In the genomic region with DNA sequence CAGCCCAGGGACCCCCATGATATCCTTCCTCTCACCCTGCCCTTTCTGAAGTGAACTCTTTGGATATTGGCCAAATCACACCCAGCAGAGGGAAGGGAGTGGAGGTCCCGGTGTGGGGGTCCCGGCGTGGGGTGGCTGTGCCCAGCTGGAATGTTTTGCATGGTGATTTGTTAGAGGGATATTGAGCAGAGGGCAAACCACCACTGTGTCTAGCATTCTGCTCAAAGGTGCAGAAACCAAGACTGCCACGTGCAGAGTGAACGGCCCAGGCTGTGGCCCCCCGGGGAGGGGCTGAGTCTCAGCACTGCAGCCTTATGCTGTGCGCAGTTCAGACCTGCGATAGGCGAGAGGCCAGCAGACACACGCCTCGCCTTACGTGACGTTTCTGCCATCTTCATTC, we compare ENCODE assay signal across 21 cellular contexts. TPM values are rescaled to one million over a fixed set of nuclear protein-coding genes. Genes with fewer than 3 reads are reported as not detected.
DNase-seq lines count a peak whose midpoint lies in the region; ATAC-seq lines count a peak whose summit lies in the region.
"Had no signal": no experiment of that assay in that cellular context is flagged by ENCODE, and none has a peak within 500 bp of the region (broad histone marks: within the 10 kb centered on the region; RNA-seq: fewer than 3 reads in every experiment).

No MANE protein-coding gene starts in this region.

- no peaks in the 10 kb centered on the region for H3K27me3 ChIP-seq in right cardiac atrium (ENCODE audit: control insufficient read depth, insufficient read depth)
- H3K27me3 ChIP-seq: upper lobe of left lung had no signal

- H3K9me3 ChIP-seq in right cardiac atrium (ENCODE audit: control insufficient read depth, low read length): no peaks in the 10 kb centered on the region
- H3K9me3 ChIP-seq in SK-N-MC (ENCODE audit: low read depth, low read length): no peaks in the 10 kb centered on the region
- H3K9me3 ChIP-seq: upper lobe of left lung had no signal

- H3K36me3 Mint-ChIP-seq in memory B cell: peaks cover 3% of the 10 kb centered on the region
- H3K36me3 Mint-ChIP-seq in stimulated activated memory B cell treated with anti-CD40 and anti-IgM and Interleukin-4, amounts not matched to agents 10 μg/mL and 1 μg/mL and 100 μg/mL, for 72 hours: peaks cover 9% of the 10 kb centered on the region
- H3K36me3 Mint-ChIP-seq: activated naive CD4-positive, alpha-beta T cell treated with anti-CD3 and anti-CD28 coated beads, Interleukin-2, amount 50 U/mL, for 72 hours had no signal

- H3K4me1 Mint-ChIP-seq in memory B cell: peaks cover 40% of the 10 kb centered on the region
- peaks cover 65% of the 10 kb centered on the region for H3K4me1 Mint-ChIP-seq in stimulated activated memory B cell treated with anti-CD40 and anti-IgM and Interleukin-4, amounts not matched to agents 10 μg/mL and 1 μg/mL and 100 μg/mL, for 72 hours

- ATAC-seq in right cardiac atrium: no peak
- ATAC-seq in Right ventricle myocardium superior (ENCODE audit: poor library complexity): no peak
- ATAC-seq in memory B cell (ENCODE audit: low read depth): no peak
- no peak for ATAC-seq in stimulated activated memory B cell treated with anti-CD40 and anti-IgM and Interleukin-4, amounts not matched to agents 10 μg/mL and 1 μg/mL and 100 μg/mL, for 72 hours
- ATAC-seq: activated CD8-positive, alpha-beta memory T cell treated with anti-CD3 and anti-CD28 coated beads, Interleukin-2, amount 10 ng/mL, durations not matched to agents 7 days and 5 days had no signal

- H3K4me1 ChIP-seq in right cardiac atrium (ENCODE audit: control insufficient read depth, insufficient read depth, low read length): peaks cover 5% of the 10 kb centered on the region

- DNase-seq in right cardiac atrium: peak in 2 of 3 donors; percentile 34 to 43
- no peak for DNase-seq in Right ventricle myocardium superior
- DNase-seq in SK-N-MC (ENCODE audit: low read depth, low spot score): no peak
- DNase-seq in memory B cell (ENCODE audit: low spot score in 2 of 2): no peak
- DNase-seq in activated effector memory CD4-positive, alpha-beta T cell treated with anti-CD3 and anti-CD28 coated beads, Interleukin-2, amount 50 U/mL, for 16 hours: no peak
- no peak for DNase-seq in medulla oblongata (ENCODE audit: extremely low spot score)
- no peak for DNase-seq in NCI-H1417 treated with DMSO at 0.1 percent for 48 hours (lab: John Stamatoyannopoulos, UW)
- DNase-seq: activated CD8-positive, alpha-beta memory T cell treated with anti-CD3 and anti-CD28 coated beads, Interleukin-2, amount 10 ng/mL, durations not matched to agents 7 days and 5 days; DMS 273 treated with DMSO at 0.1 percent for 48 hours; islet precursor cell; NCI-H1105; NCI-H2081; NCI-H82; occipital lobe; SHP77 treated with DMSO at 0.1 percent for 48 hours had no signal

- peak overlapping the region; percentile 26 for H3K27ac Mint-ChIP-seq in memory B cell
- H3K27ac Mint-ChIP-seq in stimulated activated memory B cell treated with anti-CD40 and anti-IgM and Interleukin-4, amounts not matched to agents 10 μg/mL and 1 μg/mL and 100 μg/mL, for 72 hours: peak overlapping the region; percentile 97
- H3K27ac Mint-ChIP-seq: activated CD8-positive, alpha-beta memory T cell treated with anti-CD3 and anti-CD28 coated beads, Interleukin-2, amount 10 ng/mL, durations not matched to agents 7 days and 5 days had no signal

- WGBS in right cardiac atrium: 84% methylated on average over 13 of the region's 13 CpGs

- no peaks in the 10 kb centered on the region for H3K9me3 Mint-ChIP-seq in memory B cell
- no peaks in the 10 kb centered on the region for H3K9me3 Mint-ChIP-seq in stimulated activated memory B cell treated with anti-CD40 and anti-IgM and Interleukin-4, amounts not matched to agents 10 μg/mL and 1 μg/mL and 100 μg/mL, for 72 hours
- H3K9me3 Mint-ChIP-seq: activated CD4-positive, alpha-beta T cell treated with anti-CD3 and anti-CD28 coated beads, Interleukin-2, amount 10 ng/mL, durations not matched to agents 24 days and 14 days; activated naive CD4-positive, alpha-beta T cell treated with anti-CD3 and anti-CD28 coated beads, Interleukin-2, amount 50 U/mL, for 72 hours; CD4-positive, CD25-positive, alpha-beta regulatory T cell; central memory CD8-positive, alpha-beta T cell had no signal

- H3K9ac ChIP-seq in SK-N-MC (ENCODE audit: insufficient read length): no peak overlapping the region

- H3K27ac ChIP-seq in right cardiac atrium (ENCODE audit: low read length) (no peak overlapping the region), SK-N-MC (0 out of 2 replicates have a peak overlapping the region, but pooled peaks have one; percentile 36)

- H3K36me3 ChIP-seq in SK-N-MC (ENCODE audit: insufficient read depth, low read length): no peaks in the 10 kb centered on the region
- H3K36me3 ChIP-seq: upper lobe of left lung had no signal

- no peak overlapping the region for H3K4me3 ChIP-seq in right cardiac atrium (ENCODE audit: low read length)
- H3K4me3 ChIP-seq in SK-N-MC: no peak overlapping the region
- H3K4me3 ChIP-seq: upper lobe of left lung had no signal

- intact Hi-C loops in right cardiac atrium (cut with DNase I): no loop called here
- intact Hi-C loops in Right ventricle myocardium superior (cut with DNase I): no loop called here

- no peak overlapping the region for H3K4me3 Mint-ChIP-seq in memory B cell
- no peak overlapping the region for H3K4me3 Mint-ChIP-seq in stimulated activated memory B cell treated with anti-CD40 and anti-IgM and Interleukin-4, amounts not matched to agents 10 μg/mL and 1 μg/mL and 100 μg/mL, for 72 hours
- H3K4me3 Mint-ChIP-seq: activated CD8-positive, alpha-beta memory T cell treated with anti-CD3 and anti-CD28 coated beads, Interleukin-2, amount 10 ng/mL, durations not matched to agents 7 days and 5 days had no signal

- no peaks in the 10 kb centered on the region for H3K27me3 Mint-ChIP-seq in memory B cell
- H3K27me3 Mint-ChIP-seq in stimulated activated memory B cell treated with anti-CD40 and anti-IgM and Interleukin-4, amounts not matched to agents 10 μg/mL and 1 μg/mL and 100 μg/mL, for 72 hours: no peaks in the 10 kb centered on the region
- H3K27me3 Mint-ChIP-seq: CD4-positive, CD25-positive, alpha-beta regulatory T cell; central memory CD8-positive, alpha-beta T cell had no signal

RNA-seq across cellular contexts. Expression of gene BID, which starts 7.9 kb away (rescaled TPM):
- 10 to 100 TPM in 3 of 4 donors, 1 to 10 TPM in 1; 7.2 to 13.1 (median 11.3) TPM for total RNA-seq in right cardiac atrium
- 12.7 TPM for polyA plus RNA-seq in right cardiac atrium
- total RNA-seq in Right ventricle myocardium superior: 20.0 TPM

Comparison
In these comparisons a context has a peak if more than half of its experiments do, and no peak if none do; other contexts are left out.
1. DNase-seq: peak in right cardiac atrium (2 of 3); none in Right ventricle myocardium superior (single experiment), SK-N-MC (single experiment), memory B cell (0 of 2), activated effector memory CD4-positive, alpha-beta T cell treated with anti-CD3 and anti-CD28 coated beads, Interleukin-2, amount 50 U/mL, for 16 hours (single experiment), medulla oblongata (single experiment) and NCI-H1417 treated with DMSO at 0.1 percent for 48 hours (single experiment).